In the genomic region with DNA sequence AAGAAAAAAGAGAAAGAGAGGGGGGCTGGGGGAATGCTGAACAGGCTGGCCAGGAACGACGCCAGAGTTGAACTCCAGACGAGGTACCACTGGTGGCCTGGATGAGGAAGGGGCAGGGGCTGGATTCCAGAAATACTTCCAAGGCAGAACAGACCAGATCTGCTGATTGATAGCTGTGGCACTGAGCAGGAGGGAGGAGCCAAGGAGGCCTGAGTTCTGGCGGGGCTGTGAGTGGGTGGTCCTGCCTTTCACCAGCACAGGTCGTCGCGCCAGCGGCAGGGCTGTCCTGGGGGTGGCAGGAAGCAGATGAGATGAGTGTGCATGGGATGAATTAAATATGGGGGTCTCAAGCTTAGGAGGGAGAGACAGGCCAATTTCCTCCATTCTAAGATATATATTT, we compare ENCODE assay signal across 1 cellular context.
TF ChIP-seq lines count a peak whose summit lies in the region.

No MANE protein-coding gene starts in this region.

TF ChIP-seq in HepG2, 621 proteins besides CTCF, POLR2A, EP300 and RAD21:
- TF ChIP-seq FOSL1 (CRISPR knock-in tag; IDR thresholded peaks at IDR 0.05; ENCODE audit: borderline replicate concordance) (no peak), ZNF781 (CRISPR knock-in tag; IDR thresholded peaks at IDR 0.05; ENCODE audit: borderline replicate concordance, not compliant biosample characterization) (no peak), ZNF260 (CRISPR knock-in tag; IDR thresholded peaks at IDR 0.05; ENCODE audit: borderline replicate concordance, low read depth) (no peak), RELA (CRISPR knock-in tag; IDR thresholded peaks at IDR 0.05) (no peak), ZNF17 (CRISPR knock-in tag; IDR thresholded peaks at IDR 0.05) (no peak)
